ENCODE assay signal across 8 cellular contexts in genomic region chr1:7961199-7962010, GRCh38. TPM values are rescaled to one million over a fixed set of nuclear protein-coding genes. Genes with fewer than 3 reads are reported as not detected.
A peak's percentile ranks its signal among the peaks of the same experiment; 100 is the strongest.
DNase-seq lines count a peak whose midpoint lies in the region; ATAC-seq and TF ChIP-seq lines count a peak whose summit lies in the region.

TSS of gene PARK7 (plus strand) at chr1:7961711. CDS start at chr1:7962786, 1,075 bp downstream.

- peak within 1 kb of the TSS; percentile 78 for H3K4me2 ChIP-seq in SK-N-SH

- H3F3A ChIP-seq in SK-N-SH (replicated peaks; ENCODE audit: insufficient read depth), result peaks cover 13% of the 10 kb centered on the region

- H3K9ac ChIP-seq in SK-N-SH, result peak within 1 kb of the TSS; percentile 91

- POLR2A ChIA-PET in SK-N-SH (lab: Yijun Ruan, JAX), result interaction anchor here (0.6 to 1.4 kb wide), 4 partner anchors 14 to 294 kb away, joined by 3 to 8 read pairs (median 6); no protein-coding TSS in a partner anchor

- H3K27me3 ChIP-seq in SK-N-SH (ENCODE audit: insufficient read depth) (no peaks in the 10 kb centered on the region), suprapubic skin (no peaks in the 10 kb centered on the region)

- H2AFZ ChIP-seq in SK-N-SH (ENCODE audit: low read depth), result peak within 1 kb of the TSS; percentile 93

- H3K4me1 ChIP-seq in SK-N-SH (ENCODE audit: control insufficient read depth in 1 of 2, insufficient read depth in 2 of 2, low read depth in 1 of 2, low read length in 1 of 2), result peaks cover 0 to 4% of the 10 kb centered on the region in 2 experiments; a peak in 2 of 4 replicates
- peaks cover 31% of the 10 kb centered on the region for H3K4me1 ChIP-seq in suprapubic skin

- peak in 1 of 2 donors; percentile 97 for TF ChIP-seq POLR2A in suprapubic skin (IDR thresholded peaks at IDR 0.05)

- CTCF ChIA-PET in SK-N-SH (lab: Yijun Ruan, JAX), result interaction anchor here (0.7 to 3.1 kb wide), 3 partner anchors 14 to 353 kb away, joined by 3 to 17 read pairs (median 3); no protein-coding TSS in a partner anchor

- H3K36me3 ChIP-seq in SK-N-SH (replicated peaks in 1 of 2; ENCODE audit: control insufficient read depth in 1 of 2, insufficient read depth in 2 of 2, low read length in 1 of 2), result peaks cover 24 to 27% of the 10 kb centered on the region in 2 experiments
- H3K36me3 ChIP-seq in suprapubic skin, result peaks cover 34% of the 10 kb centered on the region

- H3K4me3 ChIP-seq in SK-N-SH (ENCODE audit: low read depth in 2 of 2, low read length in 1 of 2), result peak within 1 kb of the TSS; percentile 72 to 75
- peak within 1 kb of the TSS; percentile 69 for H3K4me3 ChIP-seq in suprapubic skin

- no peaks in the 10 kb centered on the region for H3K9me2 ChIP-seq in SK-N-SH

- H4K20me1 ChIP-seq in SK-N-SH (ENCODE audit: insufficient read depth), result no peaks in the 10 kb centered on the region

- TF ChIP-seq EP300 in SK-N-SH (IDR thresholded peaks at IDR 0.05; ENCODE audit: borderline replicate concordance in 1 of 2, low read depth in 1 of 2, low read length in 1 of 2), result no peak; a peak in 1 of 4 replicates
- no peak for TF ChIP-seq EP300 in suprapubic skin (IDR thresholded peaks at IDR 0.05)

- TF ChIP-seq RAD21 in SK-N-SH (IDR thresholded peaks at IDR 0.05; ENCODE audit: low read length), result no peak

- WGBS in SK-N-SH (ENCODE audit: low lambda C conversion rate), result under 1% methylated on average over 43 of the region's 81 CpGs
- 0% methylated on average over 29 of the region's 81 CpGs for WGBS in suprapubic skin

- peak; percentile 94 for ATAC-seq in HG02588 (IDR thresholded peaks at IDR 0.05; ENCODE audit: unreplicated experiment)

- DNase-seq in GM10266 (ENCODE audit: extremely low spot score) (peak; percentile 97), NCI-H1048 (lab: John Stamatoyannopoulos, UW) (peak; percentile 96), SK-N-SH (peak; percentile 99), germinal center (ENCODE audit: low spot score) (peak; percentile 97), nucleus accumbens (lab: John Stamatoyannopoulos, UW) (peak; percentile 88 to 100 (median 99)), suprapubic skin (ENCODE audit: low spot score in 2 of 2) (peak; percentile 99 to 100)
- peak; percentile 100 for DNase-seq in activated naive CD4-positive, alpha-beta T cell treated with anti-CD3 and anti-CD28 coated beads, Interleukin-2, amount 50 U/mL, for 16 hours

- TF ChIP-seq CTCF in GM10266 (IDR thresholded peaks at IDR 0.05; ENCODE audit: control insufficient read depth, insufficient read depth, low read depth, missing control alignments), result peak; percentile 43
- peak; percentile 40 for TF ChIP-seq CTCF in SK-N-SH (IDR thresholded peaks at IDR 0.05)
- TF ChIP-seq CTCF in suprapubic skin (IDR thresholded peaks at IDR 0.05), result peak; percentile 4 to 52

- H3K27ac ChIP-seq in SK-N-SH (ENCODE audit: low read depth in 2 of 2, low read length in 1 of 2) (peak within 1 kb of the TSS; percentile 79 to 90), suprapubic skin (peak within 1 kb of the TSS; percentile 81)

- H3K79me2 ChIP-seq in SK-N-SH (ENCODE audit: insufficient read depth), result peaks cover 47% of the 10 kb centered on the region

- H3K9me3 ChIP-seq in SK-N-SH, result no peaks in the 10 kb centered on the region
- H3K9me3 ChIP-seq in suprapubic skin, result no peaks in the 10 kb centered on the region

TF ChIP-seq in SK-N-SH, 30 proteins besides CTCF, POLR2A, EP300 and RAD21:
- TF ChIP-seq RXRA (IDR thresholded peaks at IDR 0.05; ENCODE audit: borderline replicate concordance, low read depth), result no peak
- peak; percentile 86 for TF ChIP-seq MXI1 (IDR thresholded peaks at IDR 0.05; ENCODE audit: low read depth, low read length)
- no peak for TF ChIP-seq TCF12 (IDR thresholded peaks at IDR 0.05)
- TF ChIP-seq GABPA (IDR thresholded peaks at IDR 0.05; ENCODE audit: low read depth), result peak; percentile 76
- peak; percentile 99 for TF ChIP-seq POLR2AphosphoS5 (IDR thresholded peaks at IDR 0.05; ENCODE audit: low read depth, low read length)
- TF ChIP-seq MAX (IDR thresholded peaks at IDR 0.05; ENCODE audit: low read depth), result peak; percentile 64
- TF ChIP-seq REST (IDR thresholded peaks at IDR 0.05; ENCODE audit: low read depth, low read length), result 0 out of 2 replicates have a peak, but pooled peaks have one; percentile 50
- TF ChIP-seq ELF1 (IDR thresholded peaks at IDR 0.05), result peak; percentile 20; the same call in 1 of the 2 replicates
- no peak for TF ChIP-seq FOXM1 (IDR thresholded peaks at IDR 0.05; ENCODE audit: low read depth)
- TF ChIP-seq SIN3A (IDR thresholded peaks at IDR 0.05; ENCODE audit: borderline replicate concordance, low read depth, low read length), result peak; percentile 97
- no peak for TF ChIP-seq SMC3 (IDR thresholded peaks at IDR 0.05; ENCODE audit: low read depth, low read length)
- TF ChIP-seq PBX3 (IDR thresholded peaks at IDR 0.05), result no peak
- TF ChIP-seq FOSL2 (IDR thresholded peaks at IDR 0.05; ENCODE audit: borderline replicate concordance, low read depth), result no peak
- peak; percentile 97 for TF ChIP-seq NRF1 (IDR thresholded peaks at IDR 0.05; ENCODE audit: low read depth, low read length)
- TF ChIP-seq ZBTB33 (IDR thresholded peaks at IDR 0.05; ENCODE audit: borderline replicate concordance, low read depth), result no peak
- peak; percentile 97 for TF ChIP-seq TAF1 (IDR thresholded peaks at IDR 0.05; ENCODE audit: borderline replicate concordance, low read depth, low read length)
- TF ChIP-seq IRF3 (IDR thresholded peaks at IDR 0.05; ENCODE audit: low read depth, low read length), result no peak

RNA-seq across cellular contexts. Expression of gene PARK7, which starts in this region (rescaled TPM):
- polyA plus RNA-seq in SK-N-SH (2012; rRNA removed), result 415 and 421 TPM in 2 replicates
- polyA plus RNA-seq in SK-N-SH (2012; cell fraction: cytosol; rRNA removed), result 512 and 679 TPM in 2 replicates
- 70.8 and 126 TPM in 2 replicates for polyA plus RNA-seq in SK-N-SH (2012; cell fraction: nucleus; rRNA removed)
- total RNA-seq in suprapubic skin, result 10 to 100 TPM; 74.0 to 94.1 (median 85.2) TPM

Comparison
In these comparisons a context has a peak if more than half of its experiments do, and no peak if none do; other contexts are left out.
1. Peak in every context shown above with its lines: DNase-seq, ATAC-seq, H3K4me3 ChIP-seq and H3K27ac ChIP-seq.